ENCODE assay signal across 8 cellular contexts in genomic region chr5:95961617-95962474, GRCh38. TPM values are rescaled to one million over a fixed set of nuclear protein-coding genes. Genes with fewer than 3 reads are reported as not detected.
A peak's percentile ranks its signal among the peaks of the same experiment; 100 is the strongest.
DNase-seq lines count a peak whose midpoint lies in the region; ATAC-seq, FAIRE-seq and TF ChIP-seq lines count a peak whose summit lies in the region.

TSS of gene ELL2 (minus strand) at chr5:95961851. CDS start at chr5:95961721, 130 bp downstream.

- peak within 1 kb of the TSS; percentile 98 for H3K27ac Mint-ChIP-seq in Calu3 (ENCODE audit: unreplicated experiment)

- H3K4me3 ChIP-seq in epithelial cell of esophagus (ENCODE audit: low read length), result peak within 1 kb of the TSS; percentile 92

- TF ChIP-seq CTCF in Calu3 (IDR thresholded peaks at IDR 0.05; ENCODE audit: unreplicated experiment) (no peak), epithelial cell of esophagus (IDR thresholded peaks at IDR 0.05; ENCODE audit: insufficient read depth, low read depth, low read length, missing control alignments) (no peak)

- CTCF ChIA-PET in Calu3 (lab: Charles Lee), result interaction anchor here (0.8 to 5.1 kb wide), 7 partner anchors 10 to 374 kb away, joined by 3 to 37 read pairs (median 4); no protein-coding TSS in a partner anchor

- BruUV-seq in Calu3 (replicated peaks; lab: Mats Ljungman, UMichigan), result no TSS peak

- intact Hi-C loops in Calu3 (cut with micrococcal nuclease; ENCODE audit: unreplicated experiment), result loop anchor here (1.0 to 10.0 kb wide), 7 partner anchors 63 to 374 kb away; partner anchors contain the start of gene RFESD

- peaks cover 61% of the 10 kb centered on the region for H3K4me1 Mint-ChIP-seq in Calu3 (ENCODE audit: low read depth, unreplicated experiment)

- H3K36me3 Mint-ChIP-seq in Calu3 (ENCODE audit: insufficient read depth, unreplicated experiment), result peaks cover 39% of the 10 kb centered on the region

- peak; percentile 83 for ATAC-seq in GM21381 (IDR thresholded peaks at IDR 0.05; ENCODE audit: unreplicated experiment)

- peak within 1 kb of the TSS; percentile 92 for H3K4me3 Mint-ChIP-seq in Calu3 (ENCODE audit: low read depth, unreplicated experiment)

- DNase-seq in Calu3 (peak; percentile 99), HTR-8/SVneo (ENCODE audit: insufficient read length, low spot score) (peak; percentile 92), OCI-M2 (lab: John Stamatoyannopoulos, UW; ENCODE audit: unreplicated experiment) (peak; percentile 76), activated T-cell treated with anti-CD3 and anti-CD28 coated beads for 48 hours (ENCODE audit: low read depth) (peak; percentile 96), epithelial cell of esophagus (ENCODE audit: low read depth) (peak; percentile 99), middle frontal gyrus (ENCODE audit: extremely low spot score, low spot score) (peak; percentile 83)
- peak; percentile 90 to 91 for DNase-seq in stimulated activated CD8-positive, alpha-beta memory T cell treated with anti-CD3 and anti-CD28 coated beads, Interleukin-2, amount 100 ng/mL, for 1 hour (ENCODE audit: low read depth in 2 of 2)

- no peaks in the 10 kb centered on the region for H3K9me3 Mint-ChIP-seq in Calu3 (ENCODE audit: low read depth, unreplicated experiment)

- H3K27me3 Mint-ChIP-seq in Calu3 (ENCODE audit: unreplicated experiment), result no peaks in the 10 kb centered on the region

- FAIRE-seq in HTR-8/SVneo (lab: Jason Lieb, UNC), result peak; percentile 87

RNA-seq across cellular contexts. Expression of gene ELL2, which starts in this region (rescaled TPM):
- total RNA-seq in Calu3 (2022), result 56.2 and 57.7 TPM in 2 replicates

Comparison
In these comparisons a context has a peak if more than half of its experiments do, and no peak if none do; other contexts are left out.
1. Peak in every context shown above with its lines: DNase-seq, ATAC-seq and H3K4me3 ChIP-seq.